1 cellular context compared by ENCODE assay signal in genomic region chr7:4325732-4326131, GRCh38.
TF ChIP-seq lines count a peak whose summit lies in the region.

No MANE protein-coding gene starts in this region.

TF ChIP-seq in HepG2, 621 proteins besides CTCF, POLR2A, EP300 and RAD21 (continued from another document):
- TF ChIP-seq, protein P1, sequence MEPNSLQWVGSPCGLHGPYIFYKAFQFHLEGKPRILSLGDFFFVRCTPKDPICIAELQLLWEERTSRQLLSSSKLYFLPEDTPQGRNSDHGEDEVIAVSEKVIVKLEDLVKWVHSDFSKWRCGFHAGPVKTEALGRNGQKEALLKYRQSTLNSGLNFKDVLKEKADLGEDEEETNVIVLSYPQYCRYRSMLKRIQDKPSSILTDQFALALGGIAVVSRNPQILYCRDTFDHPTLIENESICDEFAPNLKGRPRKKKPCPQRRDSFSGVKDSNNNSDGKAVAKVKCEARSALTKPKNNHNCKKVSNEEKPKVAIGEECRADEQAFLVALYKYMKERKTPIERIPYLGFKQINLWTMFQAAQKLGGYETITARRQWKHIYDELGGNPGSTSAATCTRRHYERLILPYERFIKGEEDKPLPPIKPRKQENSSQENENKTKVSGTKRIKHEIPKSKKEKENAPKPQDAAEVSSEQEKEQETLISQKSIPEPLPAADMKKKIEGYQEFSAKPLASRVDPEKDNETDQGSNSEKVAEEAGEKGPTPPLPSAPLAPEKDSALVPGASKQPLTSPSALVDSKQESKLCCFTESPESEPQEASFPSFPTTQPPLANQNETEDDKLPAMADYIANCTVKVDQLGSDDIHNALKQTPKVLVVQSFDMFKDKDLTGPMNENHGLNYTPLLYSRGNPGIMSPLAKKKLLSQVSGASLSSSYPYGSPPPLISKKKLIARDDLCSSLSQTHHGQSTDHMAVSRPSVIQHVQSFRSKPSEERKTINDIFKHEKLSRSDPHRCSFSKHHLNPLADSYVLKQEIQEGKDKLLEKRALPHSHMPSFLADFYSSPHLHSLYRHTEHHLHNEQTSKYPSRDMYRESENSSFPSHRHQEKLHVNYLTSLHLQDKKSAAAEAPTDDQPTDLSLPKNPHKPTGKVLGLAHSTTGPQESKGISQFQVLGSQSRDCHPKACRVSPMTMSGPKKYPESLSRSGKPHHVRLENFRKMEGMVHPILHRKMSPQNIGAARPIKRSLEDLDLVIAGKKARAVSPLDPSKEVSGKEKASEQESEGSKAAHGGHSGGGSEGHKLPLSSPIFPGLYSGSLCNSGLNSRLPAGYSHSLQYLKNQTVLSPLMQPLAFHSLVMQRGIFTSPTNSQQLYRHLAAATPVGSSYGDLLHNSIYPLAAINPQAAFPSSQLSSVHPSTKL (CRISPR knock-in tag; IDR thresholded peaks at IDR 0.05), result peak; percentile 69
- no peak for TF ChIP-seq SP2 (CRISPR knock-in tag; IDR thresholded peaks at IDR 0.05)
- TF ChIP-seq ISL2 (CRISPR knock-in tag; IDR thresholded peaks at IDR 0.05), result 0 out of 2 replicates have a peak, but pooled peaks have one; percentile 40
- no peak for TF ChIP-seq ZNF782 (CRISPR knock-in tag; IDR thresholded peaks at IDR 0.05; ENCODE audit: borderline replicate concordance)
- peak; percentile 64 for TF ChIP-seq TCF7 (IDR thresholded peaks at IDR 0.05; ENCODE audit: low read depth)
- no peak for TF ChIP-seq STAT5B (CRISPR knock-in tag; IDR thresholded peaks at IDR 0.05)
- TF ChIP-seq, protein P2, sequence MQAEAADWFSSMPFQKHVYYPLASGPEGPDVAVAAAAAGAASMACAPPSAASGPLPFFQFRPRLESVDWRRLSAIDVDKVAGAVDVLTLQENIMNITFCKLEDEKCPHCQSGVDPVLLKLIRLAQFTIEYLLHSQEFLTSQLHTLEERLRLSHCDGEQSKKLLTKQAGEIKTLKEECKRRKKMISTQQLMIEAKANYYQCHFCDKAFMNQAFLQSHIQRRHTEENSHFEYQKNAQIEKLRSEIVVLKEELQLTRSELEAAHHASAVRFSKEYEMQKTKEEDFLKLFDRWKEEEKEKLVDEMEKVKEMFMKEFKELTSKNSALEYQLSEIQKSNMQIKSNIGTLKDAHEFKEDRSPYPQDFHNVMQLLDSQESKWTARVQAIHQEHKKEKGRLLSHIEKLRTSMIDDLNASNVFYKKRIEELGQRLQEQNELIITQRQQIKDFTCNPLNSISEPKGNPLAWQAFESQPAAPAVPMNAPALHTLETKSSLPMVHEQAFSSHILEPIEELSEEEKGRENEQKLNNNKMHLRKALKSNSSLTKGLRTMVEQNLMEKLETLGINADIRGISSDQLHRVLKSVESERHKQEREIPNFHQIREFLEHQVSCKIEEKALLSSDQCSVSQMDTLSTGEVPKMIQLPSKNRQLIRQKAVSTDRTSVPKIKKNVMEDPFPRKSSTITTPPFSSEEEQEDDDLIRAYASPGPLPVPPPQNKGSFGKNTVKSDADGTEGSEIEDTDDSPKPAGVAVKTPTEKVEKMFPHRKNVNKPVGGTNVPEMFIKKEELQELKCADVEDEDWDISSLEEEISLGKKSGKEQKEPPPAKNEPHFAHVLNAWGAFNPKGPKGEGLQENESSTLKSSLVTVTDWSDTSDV (CRISPR knock-in tag; IDR thresholded peaks at IDR 0.05), result no peak
- TF ChIP-seq SOX13 (IDR thresholded peaks at IDR 0.05), result no peak
- TF ChIP-seq SOX13 (CRISPR knock-in tag; conservative IDR thresholded peaks at IDR 0.05 in 1 of 2, IDR thresholded peaks at IDR 0.05 in 1 of 2), result peak in 1 of 2 experiments; percentile 15; a peak in 1 of 4 replicates
- TF ChIP-seq ZNF441 (CRISPR knock-in tag; IDR thresholded peaks at IDR 0.05; ENCODE audit: borderline replicate concordance), result no peak
- peak; percentile 72; the same call in 1 of the 2 replicates for TF ChIP-seq SIX1 (CRISPR knock-in tag; IDR thresholded peaks at IDR 0.05; ENCODE audit: borderline replicate concordance)
- no peak for TF ChIP-seq ZMAT3 (CRISPR knock-in tag; conservative IDR thresholded peaks at IDR 0.05)
- TF ChIP-seq HNF1A (IDR thresholded peaks at IDR 0.05; ENCODE audit: low read depth), result peak; percentile 63; the same call in 1 of the 2 replicates
- TF ChIP-seq HNF1A (CRISPR knock-in tag; IDR thresholded peaks at IDR 0.05; ENCODE audit: borderline replicate concordance), result no peak
- no peak for TF ChIP-seq SP5 (CRISPR knock-in tag; IDR thresholded peaks at IDR 0.05; ENCODE audit: borderline replicate concordance, low read depth)
- 0 out of 2 replicates have a peak, but pooled peaks have one; percentile 27 for TF ChIP-seq TCF7L2 (IDR thresholded peaks at IDR 0.05; ENCODE audit: low read depth, low read length)
- no peak for TF ChIP-seq ZNF841 (CRISPR knock-in tag; IDR thresholded peaks at IDR 0.05; ENCODE audit: borderline replicate concordance)
- TF ChIP-seq MTA3 (CRISPR knock-in tag; IDR thresholded peaks at IDR 0.05), result no peak
- TF ChIP-seq CHCHD3 (CRISPR knock-in tag; IDR thresholded peaks at IDR 0.05), result no peak
TF ChIP-seq in HepG2: peak in this region for 12.
